2 cellular contexts compared by ENCODE assay signal in the genomic region with DNA sequence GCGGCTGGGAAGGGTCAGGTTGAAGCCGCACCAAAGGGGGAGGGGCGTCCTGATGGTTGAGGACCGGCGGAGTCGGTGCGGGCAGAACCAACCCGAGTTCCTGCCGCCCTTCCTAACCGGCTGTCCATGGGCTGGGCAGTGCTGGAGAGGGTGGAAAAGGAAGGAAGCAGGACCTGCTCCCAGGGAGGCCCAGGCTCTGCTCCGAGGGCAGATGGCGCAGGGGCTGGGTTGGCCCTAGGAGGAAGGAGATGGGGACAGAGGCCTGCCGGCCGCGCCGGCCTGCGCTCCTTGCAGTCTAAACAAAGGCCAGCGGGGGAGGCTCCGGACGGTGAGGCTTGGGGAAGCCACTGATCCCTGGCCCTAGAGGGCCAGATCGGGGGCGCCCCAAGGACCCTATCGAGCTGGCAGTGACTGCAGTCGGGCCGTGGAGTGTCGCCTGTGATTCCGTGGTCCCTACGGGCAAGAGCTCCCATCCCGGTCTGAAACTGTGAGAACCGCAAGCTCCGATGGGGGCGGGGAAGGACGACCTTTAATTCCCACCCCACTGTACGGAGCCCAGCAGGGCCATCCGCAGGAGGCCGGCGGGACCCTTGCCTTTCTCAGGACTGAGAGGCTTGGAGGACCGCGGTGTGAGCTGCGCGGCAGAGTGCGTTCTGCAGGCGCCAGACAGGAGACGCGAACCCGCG.
TF ChIP-seq lines count a peak whose summit lies in the region.

No MANE protein-coding gene starts in this region.

TF ChIP-seq in SK-N-SH treated with all-trans-retinoic acid at 6 μM for 48 hours, 23 proteins besides CTCF, POLR2A, EP300 and RAD21 (continued from another document):
- TF ChIP-seq ZNF70 (CRISPR knock-in tag; IDR thresholded peaks at IDR 0.05) = no peak
- no peak for TF ChIP-seq CSDC2 (CRISPR knock-in tag; IDR thresholded peaks at IDR 0.05)
- no peak for TF ChIP-seq ZFP3 (CRISPR knock-in tag; IDR thresholded peaks at IDR 0.05)
- TF ChIP-seq ESRRG (CRISPR knock-in tag; IDR thresholded peaks at IDR 0.05) = no peak
- TF ChIP-seq ARNTL (CRISPR knock-in tag; IDR thresholded peaks at IDR 0.05; ENCODE audit: borderline replicate concordance, low read depth) = no peak
- TF ChIP-seq OSR1 (CRISPR knock-in tag; IDR thresholded peaks at IDR 0.05) = no peak
- TF ChIP-seq, protein P1, sequence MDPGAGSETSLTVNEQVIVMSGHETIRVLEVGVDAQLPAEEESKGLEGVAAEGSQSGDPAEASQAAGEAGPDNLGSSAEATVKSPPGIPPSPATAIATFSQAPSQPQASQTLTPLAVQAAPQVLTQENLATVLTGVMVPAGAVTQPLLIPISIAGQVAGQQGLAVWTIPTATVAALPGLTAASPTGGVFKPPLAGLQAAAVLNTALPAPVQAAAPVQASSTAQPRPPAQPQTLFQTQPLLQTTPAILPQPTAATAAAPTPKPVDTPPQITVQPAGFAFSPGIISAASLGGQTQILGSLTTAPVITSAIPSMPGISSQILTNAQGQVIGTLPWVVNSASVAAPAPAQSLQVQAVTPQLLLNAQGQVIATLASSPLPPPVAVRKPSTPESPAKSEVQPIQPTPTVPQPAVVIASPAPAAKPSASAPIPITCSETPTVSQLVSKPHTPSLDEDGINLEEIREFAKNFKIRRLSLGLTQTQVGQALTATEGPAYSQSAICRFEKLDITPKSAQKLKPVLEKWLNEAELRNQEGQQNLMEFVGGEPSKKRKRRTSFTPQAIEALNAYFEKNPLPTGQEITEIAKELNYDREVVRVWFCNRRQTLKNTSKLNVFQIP (CRISPR knock-in tag; IDR thresholded peaks at IDR 0.05; ENCODE audit: borderline replicate concordance, low read depth) = no peak
- TF ChIP-seq BACH2 (CRISPR knock-in tag; IDR thresholded peaks at IDR 0.05; ENCODE audit: borderline replicate concordance) = no peak
- no peak for TF ChIP-seq ZNF8 (CRISPR knock-in tag; IDR thresholded peaks at IDR 0.05)
- no peak for TF ChIP-seq SNAI2 (CRISPR knock-in tag; IDR thresholded peaks at IDR 0.05)
- no peak for TF ChIP-seq TOX (CRISPR knock-in tag; IDR thresholded peaks at IDR 0.05; ENCODE audit: borderline replicate concordance)

TF ChIP-seq in SK-N-SH, 30 proteins besides CTCF, POLR2A, EP300 and RAD21 (continued from another document):
- TF ChIP-seq, protein P2, sequence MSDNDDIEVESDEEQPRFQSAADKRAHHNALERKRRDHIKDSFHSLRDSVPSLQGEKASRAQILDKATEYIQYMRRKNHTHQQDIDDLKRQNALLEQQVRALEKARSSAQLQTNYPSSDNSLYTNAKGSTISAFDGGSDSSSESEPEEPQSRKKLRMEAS (IDR thresholded peaks at IDR 0.05; ENCODE audit: low read depth) = no peak
- TF ChIP-seq NRF1 (IDR thresholded peaks at IDR 0.05; ENCODE audit: low read depth, low read length) = no peak
- TF ChIP-seq, protein P3, sequence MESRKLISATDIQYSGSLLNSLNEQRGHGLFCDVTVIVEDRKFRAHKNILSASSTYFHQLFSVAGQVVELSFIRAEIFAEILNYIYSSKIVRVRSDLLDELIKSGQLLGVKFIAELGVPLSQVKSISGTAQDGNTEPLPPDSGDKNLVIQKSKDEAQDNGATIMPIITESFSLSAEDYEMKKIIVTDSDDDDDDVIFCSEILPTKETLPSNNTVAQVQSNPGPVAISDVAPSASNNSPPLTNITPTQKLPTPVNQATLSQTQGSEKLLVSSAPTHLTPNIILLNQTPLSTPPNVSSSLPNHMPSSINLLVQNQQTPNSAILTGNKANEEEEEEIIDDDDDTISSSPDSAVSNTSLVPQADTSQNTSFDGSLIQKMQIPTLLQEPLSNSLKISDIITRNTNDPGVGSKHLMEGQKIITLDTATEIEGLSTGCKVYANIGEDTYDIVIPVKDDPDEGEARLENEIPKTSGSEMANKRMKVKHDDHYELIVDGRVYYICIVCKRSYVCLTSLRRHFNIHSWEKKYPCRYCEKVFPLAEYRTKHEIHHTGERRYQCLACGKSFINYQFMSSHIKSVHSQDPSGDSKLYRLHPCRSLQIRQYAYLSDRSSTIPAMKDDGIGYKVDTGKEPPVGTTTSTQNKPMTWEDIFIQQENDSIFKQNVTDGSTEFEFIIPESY (IDR thresholded peaks at IDR 0.05; ENCODE audit: borderline replicate concordance, low read depth) = no peak
- no peak for TF ChIP-seq RFX5 (IDR thresholded peaks at IDR 0.05; ENCODE audit: low read length)
- TF ChIP-seq GATA2 (CRISPR knock-in tag; IDR thresholded peaks at IDR 0.05) = no peak
- TF ChIP-seq, protein P4, sequence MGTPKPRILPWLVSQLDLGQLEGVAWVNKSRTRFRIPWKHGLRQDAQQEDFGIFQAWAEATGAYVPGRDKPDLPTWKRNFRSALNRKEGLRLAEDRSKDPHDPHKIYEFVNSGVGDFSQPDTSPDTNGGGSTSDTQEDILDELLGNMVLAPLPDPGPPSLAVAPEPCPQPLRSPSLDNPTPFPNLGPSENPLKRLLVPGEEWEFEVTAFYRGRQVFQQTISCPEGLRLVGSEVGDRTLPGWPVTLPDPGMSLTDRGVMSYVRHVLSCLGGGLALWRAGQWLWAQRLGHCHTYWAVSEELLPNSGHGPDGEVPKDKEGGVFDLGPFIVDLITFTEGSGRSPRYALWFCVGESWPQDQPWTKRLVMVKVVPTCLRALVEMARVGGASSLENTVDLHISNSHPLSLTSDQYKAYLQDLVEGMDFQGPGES (IDR thresholded peaks at IDR 0.05; ENCODE audit: low read depth, low read length) = no peak
- TF ChIP-seq, protein P5, sequence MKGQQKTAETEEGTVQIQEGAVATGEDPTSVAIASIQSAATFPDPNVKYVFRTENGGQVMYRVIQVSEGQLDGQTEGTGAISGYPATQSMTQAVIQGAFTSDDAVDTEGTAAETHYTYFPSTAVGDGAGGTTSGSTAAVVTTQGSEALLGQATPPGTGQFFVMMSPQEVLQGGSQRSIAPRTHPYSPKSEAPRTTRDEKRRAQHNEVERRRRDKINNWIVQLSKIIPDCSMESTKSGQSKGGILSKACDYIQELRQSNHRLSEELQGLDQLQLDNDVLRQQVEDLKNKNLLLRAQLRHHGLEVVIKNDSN (IDR thresholded peaks at IDR 0.05; ENCODE audit: borderline replicate concordance, low read depth) = no peak
